In the genomic region with DNA sequence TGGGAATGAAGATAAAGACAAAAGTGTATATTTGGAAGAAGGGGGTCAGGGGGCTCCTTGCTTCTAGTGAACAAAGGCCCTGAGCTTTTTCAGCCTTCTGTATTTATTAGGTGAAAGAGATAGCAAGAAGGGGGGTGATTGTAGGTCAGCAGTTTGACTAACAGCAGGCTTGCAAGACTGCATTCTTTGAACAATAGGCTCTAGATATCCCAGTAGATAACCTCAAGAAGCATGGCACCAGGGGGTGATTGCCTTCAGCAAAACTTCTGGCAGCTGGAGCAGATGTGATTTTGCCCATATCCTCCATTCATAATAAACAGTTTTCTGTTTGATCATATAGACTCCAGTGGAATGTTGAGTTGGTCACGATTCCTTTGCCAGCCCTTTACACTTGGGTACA, we compare ENCODE assay signal across 38 cellular contexts.
"Had no signal": no experiment of that assay in that cellular context is flagged by ENCODE, and none has a peak within 500 bp of the region (broad histone marks: within the 10 kb centered on the region; RNA-seq: fewer than 3 reads in every experiment).

No MANE protein-coding gene starts in this region.

- H3K36me3 ChIP-seq: adrenal gland, ascending aorta, brain microvascular endothelial cell, breast epithelium, cardiac muscle cell had no signal

- H3K4me3 Mint-ChIP-seq: activated naive CD4-positive, alpha-beta T cell treated with anti-CD3 and anti-CD28 coated beads for 36 hours; activated naive CD4-positive, alpha-beta T cell treated with anti-CD3 and anti-CD28 coated beads, Interleukin-2, amount 50 U/mL, for 24 hours; activated naive CD8-positive, alpha-beta T cell; activated naive CD8-positive, alpha-beta T cell treated with anti-CD3 and anti-CD28 coated beads for 36 hours; activated naive CD8-positive, alpha-beta T cell treated with anti-CD3 and anti-CD28 coated beads, Interleukin-2, amount 10 ng/mL, durations not matched to agents 7 days and 5 days; activated naive CD8-positive, alpha-beta T cell treated with anti-CD3 and anti-CD28 coated beads, Interleukin-2, amount 50 U/mL, for 24 hours; activated T-cell treated with anti-CD3 and anti-CD28 coated beads, Interleukin-2, amount 50 U/mL, for 24 hours; activated T-cell treated with anti-CD3 and anti-CD28 coated beads, Interleukin-2, amount 50 U/mL, for 4 hours; activated T-cell treated with anti-CD3 and anti-CD28 coated beads, Interleukin-2, amount 50 U/mL, for 72 hours; activated T-helper 1 cell treated with anti-CD3 and anti-CD28 coated beads, Interleukin-12 subunit alpha, Interleukin-12 subunit beta, Interleukin-2, Interleukin-4 antibody, amounts not matched to agents 30 ng/mL and 10 ng/mL and 1 ng/mL, durations not matched to agents 14 hours and 24 hours and 36 hours; activated T-helper 17 cell treated with anti-CD3 and anti-CD28 coated beads, Interleukin-2, amount 50 U/mL, for 72 hours; brain; central memory CD8-positive, alpha-beta T cell had no signal

- H3K4me1 Mint-ChIP-seq: activated naive CD4-positive, alpha-beta T cell treated with anti-CD3 and anti-CD28 coated beads, Interleukin-2, amount 50 U/mL, for 24 hours; activated naive CD8-positive, alpha-beta T cell treated with anti-CD3 and anti-CD28 coated beads for 36 hours; activated naive CD8-positive, alpha-beta T cell treated with anti-CD3 and anti-CD28 coated beads, Interleukin-2, amount 10 ng/mL, durations not matched to agents 7 days and 5 days; activated naive CD8-positive, alpha-beta T cell treated with anti-CD3 and anti-CD28 coated beads, Interleukin-2, amount 50 U/mL, for 24 hours; activated T-helper 17 cell treated with anti-CD3 and anti-CD28 coated beads, Interleukin-2, amount 50 U/mL, for 72 hours; central memory CD8-positive, alpha-beta T cell had no signal

- H3K36me3 Mint-ChIP-seq: activated naive CD4-positive, alpha-beta T cell treated with anti-CD3 and anti-CD28 coated beads, Interleukin-2, amount 50 U/mL, for 24 hours; activated naive CD8-positive, alpha-beta T cell; activated naive CD8-positive, alpha-beta T cell treated with anti-CD3 and anti-CD28 coated beads, Interleukin-2, amount 10 ng/mL, durations not matched to agents 7 days and 5 days; brain had no signal

- DNase-seq: activated effector memory CD4-positive, alpha-beta T cell treated with anti-CD3 and anti-CD28 coated beads, Interleukin-2, amount 50 U/mL, for 16 hours; activated effector memory CD4-positive, alpha-beta T cell treated with Interleukin-2 at 50 U/mL for 16 hours; activated gamma-delta T cell; activated gamma-delta T cell treated with Interleukin-2 at 50 U/mL for 16 hours; activated naive CD4-positive, alpha-beta T cell; activated naive CD4-positive, alpha-beta T cell treated with anti-CD3 and anti-CD28 coated beads for 36 hours; activated naive CD4-positive, alpha-beta T cell treated with anti-CD3 and anti-CD28 coated beads, Interleukin-2, amount 50 U/mL, for 16 hours; activated naive CD4-positive, alpha-beta T cell treated with Interleukin-2 at 50 U/mL for 16 hours; activated naive CD8-positive, alpha-beta T cell treated with anti-CD3 and anti-CD28 coated beads for 36 hours; activated naive CD8-positive, alpha-beta T cell treated with anti-CD3 and anti-CD28 coated beads, Interleukin-2, amount 10 ng/mL, durations not matched to agents 7 days and 5 days; activated naive CD8-positive, alpha-beta T cell treated with anti-CD3 and anti-CD28 coated beads, Interleukin-2, amount 50 U/mL, for 24 hours; activated T-cell treated with anti-CD3 and anti-CD28 coated beads for 4 hours; activated T-cell treated with anti-CD3 and anti-CD28 coated beads, Interleukin-2, amount 50 U/mL, for 1 hour; activated T-cell treated with anti-CD3 and anti-CD28 coated beads, Interleukin-2, amount 50 U/mL, for 24 hours; activated T-cell treated with anti-CD3 and anti-CD28 coated beads, Interleukin-2, amount 50 U/mL, for 4 hours; activated T-cell treated with anti-CD3 and anti-CD28 coated beads, Interleukin-2, amount 50 U/mL, for 48 hours; activated T-cell treated with anti-CD3 and anti-CD28 coated beads, Interleukin-2, amount 50 U/mL, for 72 hours; adrenal gland; amniotic stem cell; amygdala; anterior cingulate cortex; aorta; body of pancreas; brain microvascular endothelial cell; caudate nucleus; central memory CD4-positive, alpha-beta T cell; cerebellar nuclear complex had no signal

- H3K27me3 ChIP-seq: adrenal gland, ascending aorta, body of pancreas, brain microvascular endothelial cell, breast epithelium, cardiac muscle cell had no signal

- H3K27me3 Mint-ChIP-seq: activated naive CD4-positive, alpha-beta T cell treated with anti-CD3 and anti-CD28 coated beads, Interleukin-2, amount 50 U/mL, for 24 hours; activated naive CD8-positive, alpha-beta T cell treated with anti-CD3 and anti-CD28 coated beads, Interleukin-2, amount 50 U/mL, for 24 hours had no signal

- H3K9me3 ChIP-seq: adrenal gland, ascending aorta, body of pancreas had no signal

- H3K4me1 ChIP-seq: adrenal gland, ascending aorta, breast epithelium had no signal

- H3K4me3 ChIP-seq: adrenal gland, ascending aorta, body of pancreas, breast epithelium, cardiac muscle cell had no signal

- H3K27ac Mint-ChIP-seq: activated naive CD4-positive, alpha-beta T cell treated with anti-CD3 and anti-CD28 coated beads for 36 hours; activated naive CD4-positive, alpha-beta T cell treated with anti-CD3 and anti-CD28 coated beads, Interleukin-2, amount 50 U/mL, for 24 hours; activated naive CD4-positive, alpha-beta T cell treated with anti-CD3 and anti-CD28 coated beads, Interleukin-2, amount 50 U/mL, for 72 hours; activated naive CD8-positive, alpha-beta T cell; activated naive CD8-positive, alpha-beta T cell treated with anti-CD3 and anti-CD28 coated beads for 36 hours; activated naive CD8-positive, alpha-beta T cell treated with anti-CD3 and anti-CD28 coated beads, Interleukin-2, amount 10 ng/mL, durations not matched to agents 7 days and 5 days; activated naive CD8-positive, alpha-beta T cell treated with anti-CD3 and anti-CD28 coated beads, Interleukin-2, amount 50 U/mL, for 24 hours; activated T-cell treated with anti-CD3 and anti-CD28 coated beads, Interleukin-2, amount 50 U/mL, for 24 hours; activated T-cell treated with anti-CD3 and anti-CD28 coated beads, Interleukin-2, amount 50 U/mL, for 72 hours; activated T-helper 1 cell treated with anti-CD3 and anti-CD28 coated beads, Interleukin-12 subunit alpha, Interleukin-12 subunit beta, Interleukin-2, Interleukin-4 antibody, amounts not matched to agents 30 ng/mL and 10 ng/mL and 1 ng/mL, durations not matched to agents 14 hours and 24 hours and 36 hours; activated T-helper 17 cell treated with anti-CD3 and anti-CD28 coated beads, Interleukin-2, amount 50 U/mL, for 72 hours; activated T-helper 2 cell treated with anti-CD3 and anti-CD28 coated beads, Interferon-gamma antibody, Interleukin-2, Interleukin-4, amounts not matched to agents 10 μg/mL and 5 μg/mL and 100 μg/mL, durations not matched to agents 14 hours and 24 hours and 36 hours; brain had no signal

- H3K27ac ChIP-seq: adrenal gland, ascending aorta, body of pancreas, brain microvascular endothelial cell, breast epithelium, cardiac muscle cell had no signal

- H3K9me3 Mint-ChIP-seq: activated naive CD8-positive, alpha-beta T cell treated with anti-CD3 and anti-CD28 coated beads, Interleukin-2, amount 10 ng/mL, durations not matched to agents 7 days and 5 days; activated T-cell treated with anti-CD3 and anti-CD28 coated beads, Interleukin-2, amount 50 U/mL, for 24 hours; activated T-helper 17 cell treated with anti-CD3 and anti-CD28 coated beads, Interleukin-2, amount 50 U/mL, for 72 hours; activated T-helper 2 cell treated with anti-CD3 and anti-CD28 coated beads, Interferon-gamma antibody, Interleukin-2, Interleukin-4, amounts not matched to agents 10 μg/mL and 5 μg/mL and 100 μg/mL, durations not matched to agents 14 hours and 24 hours and 36 hours had no signal
